ENCODE assay signal across 1 cellular context in genomic region chr9:14652729-14653377, GRCh38.
TF ChIP-seq lines count a peak whose summit lies in the region.

No MANE protein-coding gene starts in this region.

TF ChIP-seq in HepG2, 621 proteins besides CTCF, POLR2A, EP300 and RAD21 (continued from another document and continues in another):
- no peak for TF ChIP-seq ZNF576 (CRISPR knock-in tag; IDR thresholded peaks at IDR 0.05)
- no peak for TF ChIP-seq HDAC6 (IDR thresholded peaks at IDR 0.05; ENCODE audit: low read depth, low read length)
- TF ChIP-seq ZNF652 (CRISPR knock-in tag; IDR thresholded peaks at IDR 0.05; ENCODE audit: borderline replicate concordance, low read depth), result peak; percentile 84
- peak; percentile 79 for TF ChIP-seq HNF4A (CRISPR knock-in tag; IDR thresholded peaks at IDR 0.05)
- no peak for TF ChIP-seq ATM (IDR thresholded peaks at IDR 0.05; ENCODE audit: borderline replicate concordance)
- TF ChIP-seq ISX (CRISPR knock-in tag; conservative IDR thresholded peaks at IDR 0.05), result no peak
- TF ChIP-seq ZBTB10 (CRISPR knock-in tag; IDR thresholded peaks at IDR 0.05; ENCODE audit: borderline replicate concordance), result no peak
- 0 out of 2 replicates have a peak, but pooled peaks have one; percentile 50 for TF ChIP-seq ZNF24 (IDR thresholded peaks at IDR 0.05)
- TF ChIP-seq NONO (IDR thresholded peaks at IDR 0.05), result no peak
- TF ChIP-seq NONO (CRISPR knock-in tag; conservative IDR thresholded peaks at IDR 0.05), result no peak
- TF ChIP-seq SAP130 (CRISPR knock-in tag; IDR thresholded peaks at IDR 0.05; ENCODE audit: low read depth), result 0 out of 2 replicates have a peak, but pooled peaks have one; percentile 31
- TF ChIP-seq NRL (CRISPR knock-in tag; IDR thresholded peaks at IDR 0.05; ENCODE audit: borderline replicate concordance), result no peak
- peak; percentile 37; the same call in 1 of the 2 replicates for TF ChIP-seq MAFF (IDR thresholded peaks at IDR 0.05; ENCODE audit: low read depth, low read length)
- TF ChIP-seq NFIC (IDR thresholded peaks at IDR 0.05; ENCODE audit: low read length), result no peak
- no peak for TF ChIP-seq SNRNP70 (IDR thresholded peaks at IDR 0.05; ENCODE audit: low read depth, low read length)
- no peak for TF ChIP-seq PPARG (CRISPR knock-in tag; conservative IDR thresholded peaks at IDR 0.05)
- TF ChIP-seq ZNF317 (CRISPR knock-in tag; IDR thresholded peaks at IDR 0.05), result peak; percentile 72; the same call in 1 of the 2 replicates
- TF ChIP-seq TBP (CRISPR knock-in tag; IDR thresholded peaks at IDR 0.05), result no peak
- no peak for TF ChIP-seq ZNF609 (CRISPR knock-in tag; IDR thresholded peaks at IDR 0.05; ENCODE audit: borderline replicate concordance)
- TF ChIP-seq HNF4G (IDR thresholded peaks at IDR 0.05; ENCODE audit: borderline replicate concordance, low read depth, low read length), result peak; percentile 78; the same call in 1 of the 2 replicates
- no peak for TF ChIP-seq HNF4G (CRISPR knock-in tag; IDR thresholded peaks at IDR 0.05; ENCODE audit: borderline replicate concordance, low read depth)
- TF ChIP-seq ATF1 (CRISPR knock-in tag; IDR thresholded peaks at IDR 0.05), result no peak
- TF ChIP-seq ZKSCAN5 (CRISPR knock-in tag; IDR thresholded peaks at IDR 0.05), result no peak
- 0 out of 2 replicates have a peak, but pooled peaks have one; percentile 15 for TF ChIP-seq CREM (IDR thresholded peaks at IDR 0.05)
- TF ChIP-seq CREM (CRISPR knock-in tag; IDR thresholded peaks at IDR 0.05), result no peak
- no peak for TF ChIP-seq ZNF10 (CRISPR knock-in tag; IDR thresholded peaks at IDR 0.05; ENCODE audit: borderline replicate concordance, low read depth)
- TF ChIP-seq ARNT (IDR thresholded peaks at IDR 0.05), result no peak
- TF ChIP-seq TFE3 (CRISPR knock-in tag; IDR thresholded peaks at IDR 0.05), result no peak
- TF ChIP-seq ZFP37 (CRISPR knock-in tag; IDR thresholded peaks at IDR 0.05; ENCODE audit: borderline replicate concordance), result no peak
- peak; percentile 81 for TF ChIP-seq NCOR1 (IDR thresholded peaks at IDR 0.05; ENCODE audit: borderline replicate concordance, low read length)
- TF ChIP-seq PRDM10 (CRISPR knock-in tag; IDR thresholded peaks at IDR 0.05; ENCODE audit: low read depth), result no peak
- TF ChIP-seq ZBTB2 (CRISPR knock-in tag; IDR thresholded peaks at IDR 0.05; ENCODE audit: low read depth), result no peak
- TF ChIP-seq HDAC1 (CRISPR knock-in tag; IDR thresholded peaks at IDR 0.05), result no peak
- TF ChIP-seq ZNF687 (CRISPR knock-in tag; IDR thresholded peaks at IDR 0.05), result no peak
- TF ChIP-seq LCORL (IDR thresholded peaks at IDR 0.05), result no peak
- TF ChIP-seq LCORL (CRISPR knock-in tag; IDR thresholded peaks at IDR 0.05), result no peak
- no peak for TF ChIP-seq KMT2A (CRISPR knock-in tag; IDR thresholded peaks at IDR 0.05)
- 0 out of 2 replicates have a peak, but pooled peaks have one; percentile 81 for TF ChIP-seq CC2D1A (CRISPR knock-in tag; IDR thresholded peaks at IDR 0.05)
- no peak for TF ChIP-seq ESRRA (CRISPR knock-in tag; IDR thresholded peaks at IDR 0.05; ENCODE audit: low read depth)
- no peak for TF ChIP-seq ZBTB38 (CRISPR knock-in tag; IDR thresholded peaks at IDR 0.05)
- no peak for TF ChIP-seq NR2F6 (IDR thresholded peaks at IDR 0.05)
- TF ChIP-seq NR2F6 (CRISPR knock-in tag; IDR thresholded peaks at IDR 0.05), result no peak
- no peak for TF ChIP-seq TIGD3 (CRISPR knock-in tag; IDR thresholded peaks at IDR 0.05; ENCODE audit: borderline replicate concordance)
- peak; percentile 41; the same call in 1 of the 2 replicates for TF ChIP-seq EHMT2 (IDR thresholded peaks at IDR 0.05; ENCODE audit: borderline replicate concordance, low read depth, low read length)
- no peak for TF ChIP-seq MAX (IDR thresholded peaks at IDR 0.05)
- TF ChIP-seq KDM4B (CRISPR knock-in tag; IDR thresholded peaks at IDR 0.05), result no peak
- TF ChIP-seq BHLHE40 (IDR thresholded peaks at IDR 0.05; ENCODE audit: low read length), result no peak
